Comparison of ENCODE assay signal across 30 cellular contexts in the genomic region with DNA sequence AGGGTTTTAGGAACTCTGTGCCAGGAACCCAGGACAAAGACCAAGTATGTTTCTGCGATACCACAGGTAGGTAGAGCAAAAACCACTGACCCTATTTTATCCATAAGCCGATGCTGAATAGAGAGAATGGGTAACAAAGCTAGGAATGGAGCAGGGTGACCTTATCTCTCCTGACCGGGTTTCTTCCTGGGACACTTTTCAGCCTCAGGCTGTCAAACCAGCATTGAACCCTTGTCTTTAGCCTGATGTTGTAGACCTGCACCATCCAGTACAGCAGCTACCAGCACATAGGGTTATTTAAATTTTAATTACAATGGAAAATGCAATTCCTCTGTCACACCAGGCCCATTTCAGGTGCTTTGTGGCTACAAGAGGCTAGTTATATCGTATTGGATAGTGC. TPM values are rescaled to one million over a fixed set of nuclear protein-coding genes. Genes with fewer than 3 reads are reported as not detected.
"Had no signal": no experiment of that assay in that cellular context is flagged by ENCODE, and none has a peak within 500 bp of the region (broad histone marks: within the 10 kb centered on the region; RNA-seq: fewer than 3 reads in every experiment).

No MANE protein-coding gene starts in this region.

- DNase-seq: activated effector memory CD4-positive, alpha-beta T cell treated with anti-CD3 and anti-CD28 coated beads, Interleukin-2, amount 50 U/mL, for 16 hours; activated effector memory CD4-positive, alpha-beta T cell treated with Interleukin-2 at 50 U/mL for 16 hours; activated gamma-delta T cell; activated gamma-delta T cell treated with Interleukin-2 at 50 U/mL for 16 hours; activated naive CD4-positive, alpha-beta T cell; activated naive CD4-positive, alpha-beta T cell treated with anti-CD3 and anti-CD28 coated beads for 36 hours; activated naive CD4-positive, alpha-beta T cell treated with anti-CD3 and anti-CD28 coated beads, Interleukin-2, amount 10 ng/mL, durations not matched to agents 7 days and 5 days; activated naive CD4-positive, alpha-beta T cell treated with anti-CD3 and anti-CD28 coated beads, Interleukin-2, amount 50 U/mL, for 16 hours; activated naive CD4-positive, alpha-beta T cell treated with Interleukin-2 at 50 U/mL for 16 hours; activated naive CD8-positive, alpha-beta T cell treated with anti-CD3 and anti-CD28 coated beads for 36 hours; activated naive CD8-positive, alpha-beta T cell treated with anti-CD3 and anti-CD28 coated beads, Interleukin-2, amount 10 ng/mL, durations not matched to agents 7 days and 5 days; activated naive CD8-positive, alpha-beta T cell treated with anti-CD3 and anti-CD28 coated beads, Interleukin-2, amount 50 U/mL, for 24 hours; activated T-cell treated with anti-CD3 and anti-CD28 coated beads, Interleukin-2, amount 50 U/mL, for 1 hour; activated T-cell treated with anti-CD3 and anti-CD28 coated beads, Interleukin-2, amount 50 U/mL, for 24 hours; activated T-cell treated with anti-CD3 and anti-CD28 coated beads, Interleukin-2, amount 50 U/mL, for 4 hours; activated T-cell treated with anti-CD3 and anti-CD28 coated beads, Interleukin-2, amount 50 U/mL, for 48 hours; activated T-cell treated with anti-CD3 and anti-CD28 coated beads, Interleukin-2, amount 50 U/mL, for 72 hours; adrenal gland; amniotic stem cell; amygdala; anterior cingulate cortex; aorta; body of pancreas; brain microvascular endothelial cell; caudate nucleus; central memory CD4-positive, alpha-beta T cell; cerebellar nuclear complex had no signal

- H3K27ac ChIP-seq: adrenal gland, ascending aorta, body of pancreas, brain microvascular endothelial cell, breast epithelium, cardiac muscle cell had no signal

- H3K36me3 ChIP-seq: adrenal gland, ascending aorta, brain microvascular endothelial cell, breast epithelium, cardiac muscle cell had no signal

- H3K27me3 ChIP-seq: ascending aorta, body of pancreas, brain microvascular endothelial cell, cardiac muscle cell had no signal

- H3K4me3 ChIP-seq: adrenal gland, ascending aorta, body of pancreas, breast epithelium, cardiac muscle cell had no signal

- H3K9me3 ChIP-seq: adrenal gland, ascending aorta, body of pancreas, breast epithelium had no signal

- H3K4me1 ChIP-seq: adrenal gland, ascending aorta, breast epithelium had no signal

RNA-seq across cellular contexts. Expression of a gene that starts 43.1 kb away (rescaled TPM):
- polyA plus RNA-seq: aorta, cardiac muscle cell had no signal
